ENCODE assay signal across 8 cellular contexts in genomic region chr20:3819413-3820047, GRCh38. TPM values are rescaled to one million over a fixed set of nuclear protein-coding genes. Genes with fewer than 3 reads are reported as not detected.
DNase-seq lines count a peak whose midpoint lies in the region; ATAC-seq and TF ChIP-seq lines count a peak whose summit lies in the region.

No MANE protein-coding gene starts in this region.

- no peaks in the 10 kb centered on the region for H3K27me3 Mint-ChIP-seq in activated CD4-positive, alpha-beta T cell treated with anti-CD3 and anti-CD28 coated beads for 36 hours

- H3K27ac ChIP-seq in adrenal gland (peak overlapping the region; percentile 82 to 100 (median 99)), layer of hippocampus (ENCODE audit: low read depth, low read length) (peak overlapping the region; percentile 100), testis (peak overlapping the region; percentile 99)

- H3K9me3 Mint-ChIP-seq in activated CD4-positive, alpha-beta T cell treated with anti-CD3 and anti-CD28 coated beads for 36 hours (ENCODE audit: low read depth): no peaks in the 10 kb centered on the region

- peak overlapping the region; percentile 92 for H3K27ac Mint-ChIP-seq in activated CD4-positive, alpha-beta T cell treated with anti-CD3 and anti-CD28 coated beads for 36 hours

- DNase-seq in activated CD4-positive, alpha-beta T cell treated with anti-CD3 and anti-CD28 coated beads for 36 hours: no peak
- DNase-seq in activated CD4-positive, alpha-beta T cell treated with anti-CD3 and anti-CD28 coated beads, Interleukin-2, amount 50 U/mL, for 4 hours: no peak
- DNase-seq in adrenal gland: no peak
- DNase-seq in testis: no peak
- no peak for DNase-seq in posterior vena cava (ENCODE audit: low spot score)
- DNase-seq in activated effector memory CD4-positive, alpha-beta T cell treated with Interleukin-2 at 50 U/mL for 16 hours: no peak
- no peak for DNase-seq in AG20443 (ENCODE audit: low spot score)

- H3K4me3 ChIP-seq in adrenal gland: peak overlapping the region in 2 of 4 donors; percentile 43 to 92
- H3K4me3 ChIP-seq in testis: peak overlapping the region; percentile 67 to 85

- ATAC-seq in activated CD4-positive, alpha-beta T cell treated with anti-CD3 and anti-CD28 coated beads for 36 hours: no peak

- H3K27me3 ChIP-seq in adrenal gland (no peaks in the 10 kb centered on the region), layer of hippocampus (ENCODE audit: control insufficient read depth, insufficient read depth, low read length) (no peaks in the 10 kb centered on the region), testis (no peaks in the 10 kb centered on the region)

- H3K36me3 Mint-ChIP-seq in activated CD4-positive, alpha-beta T cell treated with anti-CD3 and anti-CD28 coated beads for 36 hours (ENCODE audit: low read depth): peaks cover 13% of the 10 kb centered on the region

- POLR2A ChIA-PET in activated CD4-positive, alpha-beta T cell treated with anti-CD3 and anti-CD28 coated beads for 36 hours (lab: Charles Lee): interaction anchor here (0.8 to 1.6 kb wide), 2 partner anchors 23 to 52 kb away, joined by 3 to 7 read pairs; partner anchors contain the start of genes ADISSP and CDC25B

- H3K4me3 Mint-ChIP-seq in activated CD4-positive, alpha-beta T cell treated with anti-CD3 and anti-CD28 coated beads for 36 hours: peak overlapping the region; percentile 89

- H3K9me3 ChIP-seq in adrenal gland (replicated peaks in 1 of 3) (no peaks in the 10 kb centered on the region), testis (no peaks in the 10 kb centered on the region)

- intact Hi-C loops in activated CD4-positive, alpha-beta T cell treated with anti-CD3 and anti-CD28 coated beads for 36 hours (cut with DNase I, micrococcal nuclease): loop anchor here (1.0 to 10.0 kb wide), 12 partner anchors 8 to 1717 kb away; partner anchors contain the start of genes ADISSP (in 2 of the 2), CENPB (in 2 of the 2), MAVS (in 2 of the 2) and ATRN (in 1 of the 2)
- intact Hi-C loops in adrenal gland (cut with DNase I): loop anchor here in 1 of 2 donors (2.0 kb wide), 1 partner anchor 33 kb away; the partner anchor contains the start of gene CENPB
- intact Hi-C loops in testis (cut with DNase I; ENCODE audit: low total_unique reads): loop anchor here (2.0 kb wide), 1 partner anchor 33 kb away; the partner anchor contains the start of gene CENPB
- intact Hi-C loops in posterior vena cava (cut with DNase I): loop anchor here in 1 of 2 donors (5.0 kb wide), 1 partner anchor 32 kb away; the partner anchor contains the start of gene CENPB

- peaks cover 4 to 18% of the 10 kb centered on the region in 2 donors for H3K4me1 ChIP-seq in adrenal gland (replicated peaks in 1 of 2)
- peaks cover 22% of the 10 kb centered on the region for H3K4me1 ChIP-seq in testis

- no peak for TF ChIP-seq CTCF in adrenal gland (IDR thresholded peaks at IDR 0.05)
- TF ChIP-seq CTCF in testis (IDR thresholded peaks at IDR 0.05): no peak

- H3K36me3 ChIP-seq in adrenal gland (replicated peaks in 1 of 2) (peaks cover 0 to 23% of the 10 kb centered on the region in 2 donors), testis (ENCODE audit: low read depth, missing control alignments) (no peaks in the 10 kb centered on the region)

- CTCF ChIA-PET in activated CD4-positive, alpha-beta T cell treated with anti-CD3 and anti-CD28 coated beads for 36 hours (lab: Charles Lee): interaction anchor here (0.6 to 4.3 kb wide), 13 partner anchors 10 to 559 kb away, joined by 3 to 44 read pairs (median 5); partner anchors contain the start of genes ADISSP and CENPB

- TF ChIP-seq POLR2A in adrenal gland (IDR thresholded peaks at IDR 0.05) (no peak), testis (IDR thresholded peaks at IDR 0.05) (no peak)

- peaks cover 39% of the 10 kb centered on the region for H3K4me1 Mint-ChIP-seq in activated CD4-positive, alpha-beta T cell treated with anti-CD3 and anti-CD28 coated beads for 36 hours

- 56 to 64% (median 63%) methylated on average over 20 of the region's 20 CpGs for WGBS in adrenal gland, 4 donors
- WGBS in testis, 2 donors: 43 to 60% methylated on average over 20 of the region's 20 CpGs

RNA-seq across cellular contexts. Expression of gene AP5S1, which starts 0.8 kb away (rescaled TPM):
- total RNA-seq in activated CD4-positive, alpha-beta T cell treated with anti-CD3 and anti-CD28 coated beads for 36 hours: 10 to 100 TPM in 1 of 2 experiments, 1 to 10 TPM in 1; 9.1 to 11.3 TPM
- total RNA-seq in adrenal gland (10 to 100 TPM; 21.2 to 50.3 (median 27.3) TPM), testis (10 to 100 TPM; 25.9 to 26.6 TPM), posterior vena cava (10 to 100 TPM in 1 of 2 donors, 1 to 10 TPM in 1; 8.8 to 11.2 TPM)
- polyA plus RNA-seq in adrenal gland (10 to 100 TPM in 2 of 3 donors, 1 to 10 TPM in 1; 9.6 to 10.5 (median 10.2) TPM), testis (ENCODE audit: insufficient read depth, low read depth, low replicate concordance) (26.0 TPM)

RNA-seq across cellular contexts. Expression of gene CDC25B, which starts 23.4 kb away (rescaled TPM):
- 10 to 100 TPM; 79.8 to 96.2 TPM for total RNA-seq in activated CD4-positive, alpha-beta T cell treated with anti-CD3 and anti-CD28 coated beads for 36 hours
- total RNA-seq in adrenal gland (10 to 100 TPM in 7 of 8 donors, 1 to 10 TPM in 1; 9.9 to 24.4 (median 14.7) TPM), testis (10 to 100 TPM; 25.4 to 45.6 TPM), posterior vena cava (10 to 100 TPM; 24.0 to 24.2 TPM)
- polyA plus RNA-seq in adrenal gland (10 to 100 TPM in 2 of 3 donors, 1 to 10 TPM in 1; 5.5 to 61.7 (median 35.8) TPM), testis (ENCODE audit: insufficient read depth, low read depth, low replicate concordance) (14.4 TPM)

RNA-seq across cellular contexts. Expression of gene MAVS, which starts 27.1 kb away (rescaled TPM):
- 10 to 100 TPM; 23.2 to 25.9 TPM for total RNA-seq in activated CD4-positive, alpha-beta T cell treated with anti-CD3 and anti-CD28 coated beads for 36 hours
- 10 to 100 TPM; 28.1 to 46.7 (median 38.9) TPM for total RNA-seq in adrenal gland
- polyA plus RNA-seq in adrenal gland: 10 to 100 TPM in 2 of 3 donors, 1 to 10 TPM in 1; 10.0 to 28.4 (median 20.6) TPM
- total RNA-seq in testis: 10 to 100 TPM; 28.5 to 34.6 TPM
- 14.5 TPM for polyA plus RNA-seq in testis (ENCODE audit: insufficient read depth, low read depth, low replicate concordance)
- 10 to 100 TPM; 26.2 to 27.1 TPM for total RNA-seq in posterior vena cava

RNA-seq across cellular contexts. Expression of gene CENPB, which starts 33.0 kb away (rescaled TPM):
- 10 to 100 TPM; 46.2 to 48.3 TPM for total RNA-seq in activated CD4-positive, alpha-beta T cell treated with anti-CD3 and anti-CD28 coated beads for 36 hours
- 100 to 1,000 TPM in 4 of 8 donors, 10 to 100 TPM in 4; 54.4 to 112 (median 102) TPM for total RNA-seq in adrenal gland
- polyA plus RNA-seq in adrenal gland: 10 to 100 TPM; 25.8 to 54.8 (median 41.8) TPM
- 10 to 100 TPM; 32.2 to 44.1 TPM for total RNA-seq in testis
- polyA plus RNA-seq in testis (ENCODE audit: insufficient read depth, low read depth, low replicate concordance): 24.8 TPM
- 100 to 1,000 TPM in 1 of 2 donors, 10 to 100 TPM in 1; 97.4 to 119 TPM for total RNA-seq in posterior vena cava

RNA-seq across cellular contexts. Expression of gene SPEF1, which starts 38.3 kb away (rescaled TPM):
- under 1 TPM in 1 of 2 experiments, not detected in 1; 0.14 TPM for total RNA-seq in activated CD4-positive, alpha-beta T cell treated with anti-CD3 and anti-CD28 coated beads for 36 hours
- total RNA-seq in adrenal gland: 1 to 10 TPM in 1 of 8 donors, under 1 TPM in 6, not detected in 1; 0.14 to 1.4 (median 0.26) TPM
- under 1 TPM in 2 of 3 donors, not detected in 1; 0.40 to 0.81 TPM for polyA plus RNA-seq in adrenal gland
- 10 to 100 TPM in 1 of 2 donors, 1 to 10 TPM in 1; 9.8 to 12.1 TPM for total RNA-seq in testis
- polyA plus RNA-seq in testis (ENCODE audit: insufficient read depth, low read depth, low replicate concordance): 28.8 TPM
- total RNA-seq in posterior vena cava: not detected
